Comparison of ENCODE assay signal across 22 cellular contexts in the genomic region with DNA sequence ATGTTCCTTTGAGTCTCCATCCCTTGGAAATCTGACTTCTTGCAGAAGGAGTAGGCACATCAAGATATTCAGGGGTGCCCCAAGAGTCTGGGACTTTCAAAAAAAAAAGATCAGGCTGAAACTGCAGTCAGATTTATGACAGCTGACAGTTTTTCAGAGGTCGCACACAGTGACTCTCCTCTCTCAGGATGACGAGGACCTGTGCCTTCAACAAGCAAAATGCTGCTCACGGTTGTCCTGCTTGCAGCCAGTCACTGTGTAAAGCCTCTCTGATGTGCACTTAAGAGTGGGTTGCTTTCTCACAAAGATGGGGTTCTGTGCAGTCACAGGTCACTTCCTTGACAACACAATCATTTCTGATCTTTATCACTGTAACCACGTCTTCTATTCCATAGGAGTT.
DNase-seq lines count a peak whose midpoint lies in the region; ATAC-seq and TF ChIP-seq lines count a peak whose summit lies in the region.
"Had no signal": no experiment of that assay in that cellular context is flagged by ENCODE, and none has a peak within 500 bp of the region (broad histone marks: within the 10 kb centered on the region; RNA-seq: fewer than 3 reads in every experiment).

No MANE protein-coding gene starts in this region.

- dilution Hi-C loops in IMR-90 (cut with HindIII; ENCODE audit: low sequenced_read_pairs, unreplicated experiment), result no loop called here

- H3K9me3 ChIP-seq in IMR-90 (ENCODE audit: control insufficient read depth, insufficient read depth, low read length), result no peaks in the 10 kb centered on the region
- H3K9me3 ChIP-seq in MM.1S (replicated peaks; ENCODE audit: insufficient read depth, low read length), result no peaks in the 10 kb centered on the region
- H3K9me3 ChIP-seq: MG63 had no signal

- H2AFZ ChIP-seq in IMR-90 (replicated peaks; ENCODE audit: low read length, poor library complexity) (no peak overlapping the region), MM.1S (ENCODE audit: low read length) (no peak overlapping the region)
- H2AFZ ChIP-seq: GM23338, PC-9 had no signal

- no peak overlapping the region for H2BK15ac ChIP-seq in IMR-90 (ENCODE audit: low read depth, low read length)

- no peak for TF ChIP-seq RAD21 in IMR-90 (IDR thresholded peaks at IDR 0.05; ENCODE audit: low read length)

- H3K14ac ChIP-seq in IMR-90 (replicated peaks; ENCODE audit: low read depth, low read length), result peak overlapping the region; percentile 55; the same call in 1 of the 2 replicates

- H4K20me1 ChIP-seq in IMR-90 (ENCODE audit: insufficient read depth, low read length), result no peaks in the 10 kb centered on the region
- no peaks in the 10 kb centered on the region for H4K20me1 ChIP-seq in MM.1S (ENCODE audit: insufficient read depth, low read length)

- H3K4me1 ChIP-seq in IMR-90 (ENCODE audit: control insufficient read depth, insufficient read depth, low read length), result peaks cover 11% of the 10 kb centered on the region
- H3K4me1 ChIP-seq in MM.1S (ENCODE audit: low read length), result peaks cover 30% of the 10 kb centered on the region

- BruUV-seq in IMR-90 (replicated peaks; lab: Mats Ljungman, UMichigan), result no TSS peak

- H3K9ac ChIP-seq in IMR-90 (ENCODE audit: low read depth, low read length), result no peak overlapping the region
- H3K9ac ChIP-seq in MM.1S (ENCODE audit: low read length), result no peak overlapping the region

- H3K27me3 ChIP-seq in IMR-90 (ENCODE audit: control insufficient read depth, insufficient read depth, low read length) (no peaks in the 10 kb centered on the region), MM.1S (replicated peaks; ENCODE audit: insufficient read depth, low read length) (no peaks in the 10 kb centered on the region)
- H3K27me3 ChIP-seq: MG63 had no signal

- no peak overlapping the region for H3K4me3 Mint-ChIP-seq in WTC11
- H3K4me3 Mint-ChIP-seq: GM23338 had no signal

- no peak overlapping the region for H3K23ac ChIP-seq in IMR-90 (ENCODE audit: low read depth, low read length)

- peaks cover 0 to 4% of the 10 kb centered on the region in 2 experiments; a peak in 1 of 4 replicates for H3K79me1 ChIP-seq in IMR-90 (ENCODE audit: low read depth in 1 of 2, low read length in 2 of 2)

- H2AK9ac ChIP-seq in IMR-90 (replicated peaks; ENCODE audit: low read depth, low read length, poor library complexity), result no peak overlapping the region

- TF ChIP-seq POLR2A in IMR-90 (IDR thresholded peaks at IDR 0.05; ENCODE audit: low read depth, low read length), result no peak

- H3K4me3 ChIP-seq in IMR-90 (ENCODE audit: insufficient read depth, low read depth, low read length), result no peak overlapping the region
- H3K4me3 ChIP-seq in MM.1S (ENCODE audit: low read length), result no peak overlapping the region
- H3K4me3 ChIP-seq: GM23338, MG63, PC-9 had no signal

- H2BK20ac ChIP-seq in IMR-90 (ENCODE audit: low read depth, low read length), result no peak overlapping the region

- H4K91ac ChIP-seq in IMR-90 (ENCODE audit: insufficient read depth, low read depth, low read length), result no peak overlapping the region

- no peaks in the 10 kb centered on the region for H3K9me2 ChIP-seq in MM.1S (replicated peaks; ENCODE audit: insufficient read depth, low read length)

- H2BK120ac ChIP-seq in IMR-90 (ENCODE audit: low read depth, low read length), result no peak overlapping the region

- POLR2A ChIA-PET in IMR-90 (lab: Charles Lee; ENCODE audit: unreplicated experiment), result no interaction called here
- POLR2A ChIA-PET in WTC11 (lab: Charles Lee), result no interaction called here

- H2BK5ac ChIP-seq in IMR-90 (ENCODE audit: low read depth, low read length, poor library complexity, severe bottlenecking), result no peak overlapping the region

- H3K4me2 ChIP-seq in IMR-90 (ENCODE audit: low read depth, low read length) (no peak overlapping the region), MM.1S (ENCODE audit: low read depth, low read length) (no peak overlapping the region)
- H3K4me2 ChIP-seq: GM23338, PC-9 had no signal

- no peak overlapping the region for H3K27ac ChIP-seq in IMR-90 (ENCODE audit: insufficient read depth, low read length)
- H3K27ac ChIP-seq in MM.1S (ENCODE audit: low read length), result no peak overlapping the region
- H3K27ac ChIP-seq: C4-2B, PC-9, RWPE1 had no signal

- H3K56ac ChIP-seq in IMR-90 (ENCODE audit: extremely low read depth, insufficient read depth, low read length), result no peak overlapping the region

- H3K9me1 ChIP-seq in IMR-90 (ENCODE audit: insufficient read depth, low read length), result peaks cover 20% of the 10 kb centered on the region

- no peaks in the 10 kb centered on the region for H3K27me3 Mint-ChIP-seq in WTC11 (ENCODE audit: low read depth)

- no peak overlapping the region for H4K5ac ChIP-seq in IMR-90 (ENCODE audit: low read depth, low read length)

- TF ChIP-seq CTCF in IMR-90 (conservative IDR thresholded peaks at IDR 0.05; ENCODE audit: low read depth, low read length) (no peak), WTC11 (IDR thresholded peaks at IDR 0.05) (no peak), MM.1S (IDR thresholded peaks at IDR 0.05; ENCODE audit: low read length) (no peak)

- 0 out of 2 replicates have a peak overlapping the region, but pooled peaks have one; percentile 35 for H2AK5ac ChIP-seq in IMR-90 (ENCODE audit: low read depth, low read length)

- H3K36me3 ChIP-seq in IMR-90 (ENCODE audit: control insufficient read depth, insufficient read depth, low read length) (peaks cover 7% of the 10 kb centered on the region; the same call in 1 of the 2 replicates), MM.1S (replicated peaks; ENCODE audit: insufficient read depth, low read length) (no peaks in the 10 kb centered on the region; the same call in 1 of the 2 replicates)
- H3K36me3 ChIP-seq: MG63 had no signal

- no peak overlapping the region for H3K27ac Mint-ChIP-seq in WTC11
- H3K27ac Mint-ChIP-seq: GM23338 had no signal

- H3F3A ChIP-seq in MM.1S (ENCODE audit: insufficient read depth, low read length), result peaks cover 7% of the 10 kb centered on the region

- in situ Hi-C loops in IMR-90 (cut with MboI; ENCODE audit: low sequenced_read_pairs), result no loop called here

- CTCF ChIA-PET in IMR-90 (lab: Yijun Ruan, JAX), result no interaction called here
- CTCF ChIA-PET in WTC11 (lab: Charles Lee), result no interaction called here

- 100% methylated on average over 1 of the region's 4 CpGs; no CpG with 5 or more reads in 1 of the 2 experiments for WGBS in IMR-90 (ENCODE audit: extremely low coverage in 2 of 2, insufficient read length in 1 of 2), 2 experiments

- no peaks in the 10 kb centered on the region for H3K4me1 Mint-ChIP-seq in WTC11
- H3K4me1 Mint-ChIP-seq: GM23338 had no signal

- no peak overlapping the region for H3K18ac ChIP-seq in IMR-90 (ENCODE audit: low read depth, low read length)

- ATAC-seq in IMR-90 (ENCODE audit: low read depth) (no peak), GM21528 (IDR thresholded peaks at IDR 0.05; ENCODE audit: low FRiP score, unreplicated experiment) (no peak), WTC11 (no peak)
- ATAC-seq: GM23338, HCT116 had no signal

- intact Hi-C loops in IMR-90 (cut with micrococcal nuclease), result no loop called here

- H3K36me3 Mint-ChIP-seq in WTC11, result peaks cover 31% of the 10 kb centered on the region

- DNase-seq in stimulated activated CD4-positive, alpha-beta T cell treated with anti-CD3 and anti-CD28 coated beads, Interleukin-1b, Interleukin-23, amount 100 ng/mL, for 48 hours, result peak; percentile 30
- DNase-seq in stimulated activated CD4-positive, alpha-beta T cell treated with anti-CD3 and anti-CD28 coated beads, Interleukin-4, amount 100 ng/mL, for 4 hours, result no peak
- DNase-seq in IMR-90 (no peak), islet precursor cell (peak; percentile 12), WTC11 (ENCODE audit: low spot score) (no peak), MM.1S (no peak)
- DNase-seq: AML-193, DMS79 treated with DMSO at 0.1 percent for 48 hours, Kasumi-1, MG63, NCI-H1092, NCI-H1436 treated with DMSO at 0.1 percent for 48 hours, NCI-H2029, NCI-H345, NCI-H524 treated with DMSO at 0.1 percent for 48 hours, PC-9, SIG-M5 had no signal

- H3K79me2 ChIP-seq in MM.1S (ENCODE audit: low read length), result no peaks in the 10 kb centered on the region

- H4K8ac ChIP-seq in IMR-90 (ENCODE audit: low read depth in 2 of 2, low read length in 2 of 2), result no peak overlapping the region

- H3K9me3 Mint-ChIP-seq in WTC11, result no peaks in the 10 kb centered on the region
- H3K9me3 Mint-ChIP-seq: GM23338 had no signal

- no peak overlapping the region for H3K4ac ChIP-seq in IMR-90 (ENCODE audit: low read depth, low read length)

TF ChIP-seq in IMR-90, 13 proteins besides CTCF, POLR2A, EP300 and RAD21:
- TF ChIP-seq RFX5 (IDR thresholded peaks at IDR 0.05; ENCODE audit: low read depth, low read length), result no peak
- TF ChIP-seq, protein P1, sequence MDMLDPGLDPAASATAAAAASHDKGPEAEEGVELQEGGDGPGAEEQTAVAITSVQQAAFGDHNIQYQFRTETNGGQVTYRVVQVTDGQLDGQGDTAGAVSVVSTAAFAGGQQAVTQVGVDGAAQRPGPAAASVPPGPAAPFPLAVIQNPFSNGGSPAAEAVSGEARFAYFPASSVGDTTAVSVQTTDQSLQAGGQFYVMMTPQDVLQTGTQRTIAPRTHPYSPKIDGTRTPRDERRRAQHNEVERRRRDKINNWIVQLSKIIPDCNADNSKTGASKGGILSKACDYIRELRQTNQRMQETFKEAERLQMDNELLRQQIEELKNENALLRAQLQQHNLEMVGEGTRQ (IDR thresholded peaks at IDR 0.05; ENCODE audit: low read depth, low read length), result no peak
- TF ChIP-seq RCOR1 (IDR thresholded peaks at IDR 0.05; ENCODE audit: insufficient replicate concordance, low read length), result no peak

TF ChIP-seq in WTC11, 78 proteins besides CTCF, POLR2A, EP300 and RAD21 (continues in another document):
- TF ChIP-seq GTF2I (CRISPR knock-in tag; conservative IDR thresholded peaks at IDR 0.05) (no peak), ZNF423 (CRISPR knock-in tag; IDR thresholded peaks at IDR 0.05) (no peak), RELA (CRISPR knock-in tag; IDR thresholded peaks at IDR 0.05; ENCODE audit: borderline replicate concordance) (no peak), TEAD4 (CRISPR knock-in tag; IDR thresholded peaks at IDR 0.05) (no peak), NFATC4 (CRISPR knock-in tag; IDR thresholded peaks at IDR 0.05) (no peak), NR1H2 (CRISPR knock-in tag; IDR thresholded peaks at IDR 0.05) (no peak)

Comparison
In these comparisons a context has a peak if more than half of its experiments do, and no peak if none do; other contexts are left out.
1. DNase-seq: peak in stimulated activated CD4-positive, alpha-beta T cell treated with anti-CD3 and anti-CD28 coated beads, Interleukin-1b, Interleukin-23, amount 100 ng/mL, for 48 hours (single experiment) and islet precursor cell (single experiment); none in stimulated activated CD4-positive, alpha-beta T cell treated with anti-CD3 and anti-CD28 coated beads, Interleukin-4, amount 100 ng/mL, for 4 hours (0 of 2), IMR-90 (single experiment), WTC11 (single experiment) and MM.1S (single experiment).